ENCODE assay signal across 18 cellular contexts in the genomic region with DNA sequence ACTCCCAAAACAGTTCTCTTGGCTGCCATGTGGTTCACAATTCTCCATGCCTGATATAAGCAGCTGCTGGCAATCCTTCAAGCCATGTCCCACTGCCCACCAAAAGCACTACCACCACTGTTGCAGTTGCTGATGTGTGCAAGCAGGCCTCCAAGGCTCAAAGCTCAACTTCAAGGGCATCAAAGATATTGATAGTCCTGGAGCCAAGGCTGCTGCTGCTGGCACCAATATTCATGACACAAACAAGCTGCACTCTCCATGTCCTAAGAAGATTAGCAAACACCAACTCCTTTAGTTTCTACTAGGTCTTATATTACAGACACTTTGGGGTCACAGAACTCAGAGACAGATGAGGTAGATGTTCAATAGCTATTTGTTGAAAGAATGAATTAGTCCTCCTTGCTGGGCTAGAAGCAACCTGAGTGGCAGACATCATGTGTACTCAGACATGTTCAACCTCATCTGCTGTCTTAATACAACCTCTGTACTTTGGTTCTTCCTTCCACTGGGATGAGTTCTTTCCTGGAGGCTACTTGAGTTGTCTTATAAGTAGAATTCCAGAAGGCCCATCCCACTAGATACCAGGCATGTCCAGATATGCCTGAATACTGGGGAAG.
DNase-seq lines count a peak whose midpoint lies in the region; ATAC-seq, FAIRE-seq and TF ChIP-seq lines count a peak whose summit lies in the region.
"Had no signal": no experiment of that assay in that cellular context is flagged by ENCODE, and none has a peak within 500 bp of the region (broad histone marks: within the 10 kb centered on the region; RNA-seq: fewer than 3 reads in every experiment).

No MANE protein-coding gene starts in this region.

- H3K27me3 ChIP-seq in left ventricle myocardium inferior (ENCODE audit: low read depth), result no peaks in the 10 kb centered on the region
- no peaks in the 10 kb centered on the region for H3K27me3 ChIP-seq in right atrium auricular region
- no peaks in the 10 kb centered on the region for H3K27me3 ChIP-seq in H1 (replicated peaks in 1 of 4; ENCODE audit: control insufficient read depth in 3 of 4, extremely low read depth in 1 of 4, insufficient read depth in 3 of 4, low read length in 3 of 4)
- H3K27me3 ChIP-seq in neuronal stem cell (ENCODE audit: control insufficient read depth in 3 of 3, insufficient read depth in 3 of 3, low read depth in 1 of 3, low read length in 3 of 3), result no peaks in the 10 kb centered on the region
- H3K27me3 ChIP-seq in left lung, result no peaks in the 10 kb centered on the region
- no peaks in the 10 kb centered on the region for H3K27me3 ChIP-seq in colonic mucosa
- H3K27me3 ChIP-seq: gastroesophageal sphincter, Peyer's patch, upper lobe of left lung had no signal

- H2BK120ac ChIP-seq in H1 (replicated peaks; ENCODE audit: low read depth, low read length) (no peak overlapping the region), neuronal stem cell (ENCODE audit: low read depth, low read length) (no peak overlapping the region)

- peak overlapping the region; percentile 0; the same call in 1 of the 2 replicates for H2BK12ac ChIP-seq in H1 (ENCODE audit: low read depth, low read length)
- no peak overlapping the region for H2BK12ac ChIP-seq in neuronal stem cell (ENCODE audit: low read length)

- peak overlapping the region; percentile 85; the same call in 1 of the 2 replicates for H2AK5ac ChIP-seq in H1 (ENCODE audit: low read depth, low read length)
- no peak overlapping the region for H2AK5ac ChIP-seq in neuronal stem cell (ENCODE audit: low read depth, low read length)

- no peak overlapping the region for H3K56ac ChIP-seq in H1 (replicated peaks; ENCODE audit: insufficient read length, low read depth, low read length)

- H3K36me3 ChIP-seq in left ventricle myocardium inferior (no peaks in the 10 kb centered on the region), right atrium auricular region (no peaks in the 10 kb centered on the region), H1 (ENCODE audit: control insufficient read depth in 2 of 4, insufficient read depth in 4 of 4, low read length in 3 of 4) (no peaks in the 10 kb centered on the region), neuronal stem cell (replicated peaks in 1 of 2; ENCODE audit: control insufficient read depth in 2 of 2, insufficient read depth in 2 of 2, low read length in 2 of 2) (no peaks in the 10 kb centered on the region), left lung (no peaks in the 10 kb centered on the region), colonic mucosa (no peaks in the 10 kb centered on the region)
- H3K36me3 ChIP-seq: gastroesophageal sphincter, Peyer's patch, upper lobe of left lung, WERI-Rb-1 had no signal

- H3K4me3 ChIP-seq in left ventricle myocardium inferior (no peak overlapping the region), right atrium auricular region (no peak overlapping the region), H1 (ENCODE audit: extremely low read depth in 1 of 4, insufficient read depth in 2 of 4, low read depth in 3 of 4, low read length in 4 of 4) (no peak overlapping the region), neuronal stem cell (ENCODE audit: low read length in 2 of 2) (no peak overlapping the region), left lung (no peak overlapping the region), colonic mucosa (no peak overlapping the region)
- H3K4me3 ChIP-seq: gastroesophageal sphincter, lung, Peyer's patch, upper lobe of left lung had no signal

- TF ChIP-seq CTCF in left ventricle myocardium inferior (IDR thresholded peaks at IDR 0.05; ENCODE audit: borderline replicate concordance), result no peak
- TF ChIP-seq CTCF in right atrium auricular region (IDR thresholded peaks at IDR 0.05), result no peak
- TF ChIP-seq CTCF in H1 (IDR thresholded peaks at IDR 0.05; ENCODE audit: control extremely low read depth in 1 of 3, insufficient read depth in 1 of 3, low read depth in 1 of 3, low read length in 3 of 3), result no peak
- no peak for TF ChIP-seq CTCF in left lung (IDR thresholded peaks at IDR 0.05)
- no peak for TF ChIP-seq CTCF in colonic mucosa (IDR thresholded peaks at IDR 0.05)

- no peak for TF ChIP-seq RAD21 in H1 (IDR thresholded peaks at IDR 0.05 in 1 of 2, conservative IDR thresholded peaks at IDR 0.05 in 1 of 2; ENCODE audit: low read depth in 2 of 2, low read length in 2 of 2)

- ATAC-seq in left lung, result no peak
- no peak for ATAC-seq in HG03521 (IDR thresholded peaks at IDR 0.05; ENCODE audit: unreplicated experiment)
- ATAC-seq: gastroesophageal sphincter had no signal

- no peak overlapping the region for H4K5ac ChIP-seq in H1 (ENCODE audit: insufficient read length, low read depth, low read length)

- intact Hi-C loops in left ventricle myocardium inferior (cut with micrococcal nuclease) (no loop called here), left lung (cut with DNase I) (no loop called here), colonic mucosa (cut with DNase I) (no loop called here)

- H3K79me1 ChIP-seq in H1 (ENCODE audit: low read depth, low read length) (no peaks in the 10 kb centered on the region; the same call in 1 of the 2 replicates), neuronal stem cell (ENCODE audit: low read depth, low read length) (no peaks in the 10 kb centered on the region)

- H3K14ac ChIP-seq in H1 (ENCODE audit: insufficient read length), result no peak overlapping the region
- no peak overlapping the region for H3K14ac ChIP-seq in neuronal stem cell (ENCODE audit: low read length)

- no peak overlapping the region for H3K18ac ChIP-seq in H1 (ENCODE audit: extremely low read depth, low read length)
- no peak overlapping the region for H3K18ac ChIP-seq in neuronal stem cell (ENCODE audit: low read length)

- no peak overlapping the region for H3K9ac ChIP-seq in H1 (replicated peaks in 1 of 4; ENCODE audit: extremely low read depth in 1 of 4, low read depth in 3 of 4, low read length in 3 of 4)
- no peak overlapping the region for H3K9ac ChIP-seq in neuronal stem cell (ENCODE audit: low read depth, low read length, poor library complexity)
- no peak overlapping the region for H3K9ac ChIP-seq in colonic mucosa (ENCODE audit: low read depth in 2 of 2, low read length in 2 of 2)

- no peaks in the 10 kb centered on the region for H3K79me2 ChIP-seq in H1 (ENCODE audit: control insufficient read depth in 1 of 2, insufficient read depth in 2 of 2, low read length in 2 of 2)

- no peak for FAIRE-seq in H1 (lab: Jason Lieb, UNC)
- FAIRE-seq: A204.1 had no signal

- H2BK5ac ChIP-seq in H1 (ENCODE audit: low read depth, low read length) (no peak overlapping the region; the same call in 1 of the 2 replicates), neuronal stem cell (ENCODE audit: low read length) (no peak overlapping the region)

- CTCF ChIA-PET in H1 (lab: Charles Lee; ENCODE audit: partially characterized antibody), result interaction anchor here (0.6 to 1.8 kb wide), 3 partner anchors 10 to 116 kb away, joined by 3 to 4 read pairs (median 3); no protein-coding TSS in a partner anchor

- no peak overlapping the region for H4K8ac ChIP-seq in H1 (ENCODE audit: extremely low read depth, insufficient read depth, low read length)
- H4K8ac ChIP-seq in neuronal stem cell (ENCODE audit: low read depth, low read length), result no peak overlapping the region

- H3K23ac ChIP-seq in H1 (ENCODE audit: insufficient read length) (no peak overlapping the region), neuronal stem cell (ENCODE audit: low read depth, low read length, poor library complexity) (no peak overlapping the region)

- no peak for TF ChIP-seq POLR2A in H1 (IDR thresholded peaks at IDR 0.05; ENCODE audit: control extremely low read depth in 1 of 2, low read depth in 2 of 2, low read length in 2 of 2)

- H2BK15ac ChIP-seq in H1 (ENCODE audit: low read length) (no peak overlapping the region), neuronal stem cell (ENCODE audit: low read length) (no peak overlapping the region)

- H4K20me1 ChIP-seq in H1 (replicated peaks in 1 of 2; ENCODE audit: control insufficient read depth in 1 of 2, insufficient read depth in 2 of 2, low read length in 2 of 2), result no peaks in the 10 kb centered on the region

- no peak for TF ChIP-seq EP300 in H1 (IDR thresholded peaks at IDR 0.05; ENCODE audit: borderline replicate concordance in 1 of 2, low read depth in 2 of 2, low read length in 2 of 2)

- H3K4ac ChIP-seq in H1 (replicated peaks; ENCODE audit: insufficient read length, low read depth, low read length) (no peak overlapping the region), neuronal stem cell (ENCODE audit: low read length) (no peak overlapping the region)

- peak overlapping the region; percentile 26 for H3K27ac ChIP-seq in left ventricle myocardium inferior (replicated peaks)
- peak overlapping the region in 1 of 2 donors; percentile 44 for H3K27ac ChIP-seq in right atrium auricular region
- no peak overlapping the region for H3K27ac ChIP-seq in H1 (ENCODE audit: low read depth, low read length)
- no peak overlapping the region for H3K27ac ChIP-seq in neuronal stem cell (replicated peaks; ENCODE audit: low read length)
- peak overlapping the region in 1 of 2 donors; percentile 9 for H3K27ac ChIP-seq in left lung
- H3K27ac ChIP-seq in colonic mucosa, result no peak overlapping the region
- H3K27ac ChIP-seq: Peyer's patch, WERI-Rb-1 had no signal

- H3K9me3 ChIP-seq in left ventricle myocardium inferior (replicated peaks) (no peaks in the 10 kb centered on the region), right atrium auricular region (no peaks in the 10 kb centered on the region), H1 (ENCODE audit: insufficient read depth in 2 of 2, low read depth in 1 of 2, low read length in 1 of 2) (no peaks in the 10 kb centered on the region), neuronal stem cell (replicated peaks in 1 of 2; ENCODE audit: control insufficient read depth in 2 of 2, insufficient read depth in 1 of 2, low read depth in 1 of 2, low read length in 2 of 2) (no peaks in the 10 kb centered on the region), left lung (no peaks in the 10 kb centered on the region), colonic mucosa (no peaks in the 10 kb centered on the region)
- H3K9me3 ChIP-seq: gastroesophageal sphincter, Peyer's patch, upper lobe of left lung had no signal

- H3K4me2 ChIP-seq in H1 (ENCODE audit: insufficient read depth in 1 of 2, low read depth in 2 of 2, low read length in 2 of 2) (no peak overlapping the region), neuronal stem cell (ENCODE audit: insufficient read depth, low read length, poor library complexity, severe bottlenecking) (no peak overlapping the region)

- no peak overlapping the region for H2BK20ac ChIP-seq in H1 (ENCODE audit: low read length)

- H2AFZ ChIP-seq in H1 (ENCODE audit: low read length) (no peak overlapping the region), neuronal stem cell (ENCODE audit: low read length) (peak overlapping the region; percentile 35)

- POLR2A ChIA-PET in H1 (lab: Charles Lee; ENCODE audit: partially characterized antibody), result no interaction called here

- H3K4me1 ChIP-seq in left ventricle myocardium inferior (peaks cover 23% of the 10 kb centered on the region), right atrium auricular region (peaks cover 0 to 14% of the 10 kb centered on the region in 2 donors), H1 (replicated peaks in 1 of 4; ENCODE audit: control insufficient read depth in 3 of 4, insufficient read depth in 4 of 4, low read length in 3 of 4) (peaks cover 0 to 2% (median 0%) of the 10 kb centered on the region in 4 experiments; a peak in 1 of 7 replicates), neuronal stem cell (ENCODE audit: control insufficient read depth in 2 of 2, insufficient read depth in 1 of 2, low read depth in 1 of 2, low read length in 2 of 2) (no peaks in the 10 kb centered on the region), left lung (no peaks in the 10 kb centered on the region), colonic mucosa (no peaks in the 10 kb centered on the region)
- H3K4me1 ChIP-seq: Peyer's patch had no signal

- no peak for DNase-seq in left ventricle myocardium inferior
- DNase-seq in right atrium auricular region (ENCODE audit: low spot score), result no peak
- no peak for DNase-seq in H1 (ENCODE audit: low read depth in 1 of 2, low spot score in 2 of 2)
- no peak for DNase-seq in neuronal stem cell (ENCODE audit: low spot score)
- DNase-seq in putamen (ENCODE audit: low spot score), result no peak
- DNase-seq in left lung, result no peak
- DNase-seq in colonic mucosa, result no peak
- DNase-seq: CD4-positive, CD25-positive, alpha-beta regulatory T cell; DMS79 treated with DMSO at 0.1 percent for 48 hours; NCI-H774; Peyer's patch; stimulated activated CD4-positive, alpha-beta T cell treated with anti-CD3 and anti-CD28 coated beads, Interleukin-4, amount 100 ng/mL, for 4 hours; upper lobe of left lung; WERI-Rb-1 had no signal

- H4K91ac ChIP-seq in H1 (replicated peaks; ENCODE audit: insufficient read length, low read length) (no peak overlapping the region), neuronal stem cell (ENCODE audit: low read depth, low read length, poor library complexity) (no peak overlapping the region)

- no peaks in the 10 kb centered on the region for H3K23me2 ChIP-seq in H1 (ENCODE audit: low read depth, low read length)
